16 cellular contexts compared by ENCODE assay signal in genomic region chr3:185268194-185268809, GRCh38. TPM values are rescaled to one million over a fixed set of nuclear protein-coding genes. Genes with fewer than 3 reads are reported as not detected.
DNase-seq lines count a peak whose midpoint lies in the region; ATAC-seq, FAIRE-seq and TF ChIP-seq lines count a peak whose summit lies in the region.
"Had no signal": no experiment of that assay in that cellular context is flagged by ENCODE, and none has a peak within 500 bp of the region (broad histone marks: within the 10 kb centered on the region; RNA-seq: fewer than 3 reads in every experiment).

No MANE protein-coding gene starts in this region.

- TF ChIP-seq EP300 in K562 (IDR thresholded peaks at IDR 0.05; ENCODE audit: low read length) (peak; percentile 28; the same call in 1 of the 2 replicates), neural cell (conservative IDR thresholded peaks at IDR 0.05; ENCODE audit: poor library complexity, severe bottlenecking) (no peak)

- TF ChIP-seq CTCF in K562 (IDR thresholded peaks at IDR 0.05 in 2 of 3, conservative IDR thresholded peaks at IDR 0.05 in 1 of 3; ENCODE audit: insufficient read depth in 2 of 3, low read depth in 1 of 3, low read length in 3 of 3) (no peak), hepatocyte (IDR thresholded peaks at IDR 0.05; ENCODE audit: poor library complexity) (no peak), neural cell (IDR thresholded peaks at IDR 0.05; ENCODE audit: poor library complexity, severe bottlenecking) (no peak), uterus (IDR thresholded peaks at IDR 0.05) (no peak)

- H3K9me3 ChIP-seq in K562 (replicated peaks; ENCODE audit: control insufficient read depth, insufficient read depth, low read depth, low read length): no peaks in the 10 kb centered on the region
- no peaks in the 10 kb centered on the region for H3K9me3 ChIP-seq in hepatocyte (ENCODE audit: low read depth)
- H3K9me3 ChIP-seq in neural cell (ENCODE audit: low read length): no peaks in the 10 kb centered on the region
- H3K9me3 ChIP-seq in uterus: no peaks in the 10 kb centered on the region
- H3K9me3 ChIP-seq: BLaER1 had no signal

- H2AFZ ChIP-seq in K562 (ENCODE audit: low read depth, low read length) (peak overlapping the region; percentile 23), hepatocyte (no peak overlapping the region), neural cell (ENCODE audit: low read depth, low read length) (no peak overlapping the region)

- no peaks in the 10 kb centered on the region for H4K20me1 ChIP-seq in K562 (replicated peaks; ENCODE audit: control insufficient read depth, insufficient read depth, low read length)
- H4K20me1 ChIP-seq in hepatocyte (ENCODE audit: insufficient read depth, poor library complexity, severe bottlenecking): no peaks in the 10 kb centered on the region
- no peaks in the 10 kb centered on the region for H4K20me1 ChIP-seq in neural cell (ENCODE audit: insufficient read depth)
- H4K20me1 ChIP-seq: BLaER1 had no signal

- H3F3A ChIP-seq in neural cell (ENCODE audit: insufficient read depth, low read length, poor library complexity, severe bottlenecking): no peaks in the 10 kb centered on the region

- no peak for TF ChIP-seq POLR2A in K562 (conservative IDR thresholded peaks at IDR 0.05)
- no peak for TF ChIP-seq POLR2A in uterus (IDR thresholded peaks at IDR 0.05)

- no peak overlapping the region for H3K27ac ChIP-seq in K562 (ENCODE audit: extremely low read depth, low read depth, low read length)
- peak overlapping the region; percentile 13 for H3K27ac ChIP-seq in hepatocyte
- H3K27ac ChIP-seq in neural cell (ENCODE audit: low read length): peak overlapping the region; percentile 22
- no peak overlapping the region for H3K27ac ChIP-seq in uterus
- H3K27ac ChIP-seq: BLaER1 had no signal

- H3K79me2 ChIP-seq in K562 (ENCODE audit: control insufficient read depth, insufficient read depth, low read length) (no peaks in the 10 kb centered on the region), hepatocyte (no peaks in the 10 kb centered on the region), neural cell (replicated peaks; ENCODE audit: insufficient read depth, low read length) (no peaks in the 10 kb centered on the region)

- H3K9me2 ChIP-seq in hepatocyte (replicated peaks; ENCODE audit: insufficient read depth) (no peaks in the 10 kb centered on the region), neural cell (ENCODE audit: insufficient read depth, low read length) (no peaks in the 10 kb centered on the region)

- H3K4me3 ChIP-seq in K562 (no peak overlapping the region), hepatocyte (no peak overlapping the region), neural cell (ENCODE audit: low read length) (no peak overlapping the region), uterus (no peak overlapping the region)
- H3K4me3 ChIP-seq: BLaER1, GM12878 had no signal

- CTCF ChIA-PET in K562 (lab: Yijun Ruan, JAX; ENCODE audit: low intra/inter-chr PET ratio): no interaction called here

- peak; percentile 22 for DNase-seq in ELF-1 (ENCODE audit: low read depth, low spot score)
- peak in 1 of 4 experiments; percentile 17 for DNase-seq in K562 (ENCODE audit: extremely low read depth in 1 of 4, low spot score in 3 of 4)
- DNase-seq in hepatocyte (ENCODE audit: low spot score): peak; percentile 26
- no peak for DNase-seq in left cardiac atrium
- DNase-seq in uterus: no peak
- DNase-seq: 8988T; Calu3; CD4-positive, alpha-beta memory T cell; DMS79 treated with DMSO at 0.1 percent for 48 hours; HCEC 1CT; IMR-90 had no signal

- in situ Hi-C loops in K562 (cut with MboI): no loop called here

- ATAC-seq in K562 (peak; percentile 14; the same call in 1 of the 3 replicates), HG02840 (IDR thresholded peaks at IDR 0.05; ENCODE audit: low FRiP score, unreplicated experiment) (no peak), left cardiac atrium (no peak)
- ATAC-seq: GM12878 had no signal

- H3K36me3 ChIP-seq in K562 (ENCODE audit: control insufficient read depth, insufficient read depth, low read length) (no peaks in the 10 kb centered on the region), hepatocyte (replicated peaks; ENCODE audit: insufficient read depth, low read depth) (no peaks in the 10 kb centered on the region), neural cell (ENCODE audit: insufficient read depth, low read length) (no peaks in the 10 kb centered on the region), uterus (no peaks in the 10 kb centered on the region)
- H3K36me3 ChIP-seq: BLaER1 had no signal

- FAIRE-seq in K562 (lab: Jason Lieb, UNC): no peak
- FAIRE-seq: GM12878, HTR-8/SVneo had no signal

- no peaks in the 10 kb centered on the region for H3K9me1 ChIP-seq in K562 (ENCODE audit: control insufficient read depth, insufficient read depth, low read length)

- intact Hi-C loops in K562 (cut with micrococcal nuclease) (loop anchor here (2.0 kb wide), 1 partner anchor 52 kb away; no protein-coding TSS in a partner anchor), left cardiac atrium (cut with DNase I) (no loop called here), uterus (cut with DNase I; ENCODE audit: low total_unique reads) (no loop called here)

- BruUV-seq in K562 (replicated peaks; lab: Mats Ljungman, UMichigan): no TSS peak

- POLR2A ChIA-PET in K562 (lab: Yijun Ruan, JAX): interaction anchor here (0.5 to 1.3 kb wide), 3 partner anchors 10 to 27 kb away, joined by 3 to 4 read pairs (median 4); no protein-coding TSS in a partner anchor

- peak overlapping the region; percentile 2; the same call in 1 of the 2 replicates for H3K4me2 ChIP-seq in K562 (ENCODE audit: insufficient read depth, low read length)
- no peak overlapping the region for H3K4me2 ChIP-seq in hepatocyte
- no peak overlapping the region for H3K4me2 ChIP-seq in neural cell (ENCODE audit: low read length)
- H3K4me2 ChIP-seq: BLaER1 had no signal

- WGBS in K562 (ENCODE audit: insufficient coverage, low coverage, missing lambda C conversion rate): 21% methylated on average over 2 of the region's 2 CpGs
- WGBS in hepatocyte (ENCODE audit: low lambda C conversion rate, missing lambda C conversion rate): 41% methylated on average over 2 of the region's 2 CpGs

- H3K9ac ChIP-seq in K562 (ENCODE audit: insufficient read depth in 1 of 2, low read depth in 2 of 2, low read length in 2 of 2) (no peak overlapping the region), neural cell (ENCODE audit: low read length) (no peak overlapping the region)
- H3K9ac ChIP-seq: BLaER1 had no signal

- H3K27me3 ChIP-seq in K562 (ENCODE audit: control insufficient read depth in 2 of 2, insufficient read depth in 2 of 2, low read length in 2 of 2) (no peaks in the 10 kb centered on the region; a peak in 1 of 5 replicates), hepatocyte (no peaks in the 10 kb centered on the region), neural cell (ENCODE audit: insufficient read depth, low read depth, low read length) (no peaks in the 10 kb centered on the region), uterus (no peaks in the 10 kb centered on the region)
- H3K27me3 ChIP-seq: BLaER1 had no signal

- peaks cover 4 to 10% of the 10 kb centered on the region in 2 experiments; a peak in 3 of 5 replicates for H3K4me1 ChIP-seq in K562 (replicated peaks in 1 of 2; ENCODE audit: control insufficient read depth in 2 of 2, insufficient read depth in 2 of 2, low read length in 2 of 2)
- H3K4me1 ChIP-seq in hepatocyte (ENCODE audit: insufficient read depth): no peaks in the 10 kb centered on the region
- no peaks in the 10 kb centered on the region for H3K4me1 ChIP-seq in uterus
- H3K4me1 ChIP-seq: BLaER1 had no signal

- no peak for TF ChIP-seq RAD21 in K562 (CRISPR knock-in tag; conservative IDR thresholded peaks at IDR 0.05 in 1 of 2, IDR thresholded peaks at IDR 0.05 in 1 of 2)
- no peak for TF ChIP-seq RAD21 in neural cell (conservative IDR thresholded peaks at IDR 0.05)

TF ChIP-seq in K562, 482 proteins besides CTCF, POLR2A, EP300 and RAD21 (continues in another document):
- TF ChIP-seq BCL6 (CRISPR knock-in tag; IDR thresholded peaks at IDR 0.05) (peak; percentile 50; the same call in 1 of the 2 replicates), TOE1 (IDR thresholded peaks at IDR 0.05; ENCODE audit: borderline replicate concordance) (peak; percentile 92), TOE1 (CRISPR knock-in tag; IDR thresholded peaks at IDR 0.05; ENCODE audit: borderline replicate concordance, low read depth) (no peak), MTA3 (IDR thresholded peaks at IDR 0.05; ENCODE audit: borderline replicate concordance) (no peak), KLF6 (CRISPR knock-in tag; IDR thresholded peaks at IDR 0.05; ENCODE audit: borderline replicate concordance) (peak; percentile 83; the same call in 1 of the 2 replicates)

TF ChIP-seq in neural cell, 6 proteins besides CTCF, POLR2A, EP300 and RAD21 (continues in another document):
- TF ChIP-seq MXI1 (conservative IDR thresholded peaks at IDR 0.05; ENCODE audit: poor library complexity, severe bottlenecking) (no peak), POLR2AphosphoS5 (IDR thresholded peaks at IDR 0.05) (no peak), SMC3 (conservative IDR thresholded peaks at IDR 0.05; ENCODE audit: poor library complexity) (no peak), EZH2 (IDR thresholded peaks at IDR 0.05; ENCODE audit: borderline replicate concordance, insufficient read depth, low read length, poor library complexity, severe bottlenecking) (no peak)

RNA-seq across cellular contexts. Expression of gene EHHADH, which starts 14.5 kb away (rescaled TPM):
- total RNA-seq in K562 (2011; cell fraction: chromatin; rRNA removed; ENCODE audit: low replicate concordance): 6.6 and 16.1 TPM in 2 replicates
- 3.9 and 4.3 TPM in 2 replicates for total RNA-seq in K562 (2011; cell fraction: nucleolus; rRNA removed)
- total RNA-seq in K562 (2011; cell fraction: nucleoplasm; rRNA removed): 5.9 and 9.0 TPM in 2 replicates
- total RNA-seq in K562 (2014; rRNA removed): 3.8 and 5.4 TPM in 2 replicates
- total RNA-seq in K562 (2014; rRNA removed; fragmentation: Illumina TruSeq; extraction: Trizol): 4.4 and 4.7 TPM in 2 replicates
- 2.9 and 3.6 TPM in 2 replicates for total RNA-seq in K562 (2015; rRNA removed; fragmentation: Illumina TruSeq; extraction: Trizol)
- 5.5 and 6.1 TPM in 2 replicates for total RNA-seq in K562 (2021)
- 5.9 and 6.4 TPM in 2 replicates for polyA plus RNA-seq in K562 (2011; rRNA removed)
- 1.8 and 4.2 TPM in 2 replicates for polyA plus RNA-seq in K562 (2011; cell fraction: cytosol; rRNA removed)
- polyA plus RNA-seq in K562 (2011; cell fraction: nucleus; rRNA removed): 3.4 and 3.6 TPM in 2 replicates
- 4.7 and 5.2 TPM in 2 replicates for polyA plus RNA-seq in K562 (2012)
- 4.3 and 4.8 TPM in 2 replicates for polyA plus RNA-seq in K562 (2014; fragmentation: Illumina TruSeq; extraction: Trizol)
- polyA plus RNA-seq in K562 (2014; fragmentation: Nextera tagmentation; extraction: Ambion mirVana): 1 to 10 TPM; 4.1 to 5.5 TPM
- 4.9 and 6.1 TPM in 2 replicates for polyA plus RNA-seq in K562 (2014; rRNA removed)
- polyA minus RNA-seq in K562 (2011; rRNA and poly(A)+ RNA removed): 9.9 and 18.0 TPM in 2 replicates
- polyA minus RNA-seq in K562 (2011; cell fraction: cytosol; rRNA and poly(A)+ RNA removed): 5.8 and 7.4 TPM in 2 replicates
- 8.2 and 12.9 TPM in 2 replicates for polyA minus RNA-seq in K562 (2011; cell fraction: nucleus; rRNA and poly(A)+ RNA removed)
- total RNA-seq in hepatocyte: 22.0 and 43.8 TPM in 2 replicates
- polyA plus RNA-seq in hepatocyte: 9.7 and 14.3 TPM in 2 replicates
- 1.8 and 2.0 TPM in 2 replicates for polyA plus RNA-seq in neural cell
- polyA minus RNA-seq in neural cell: 3.4 and 3.9 TPM in 2 replicates
- 10 to 100 TPM; 12.8 to 15.3 TPM for total RNA-seq in left cardiac atrium
- 1 to 10 TPM; 2.6 to 7.2 (median 3.3) TPM for total RNA-seq in uterus

Comparison
In these comparisons a context has a peak if more than half of its experiments do, and no peak if none do; other contexts are left out.
1. DNase-seq: peak in ELF-1 (single experiment) and hepatocyte (single experiment); none in left cardiac atrium (single experiment) and uterus (0 of 2).
2. H3K27ac ChIP-seq: peak in hepatocyte (single experiment) and neural cell (single experiment); none in K562 (single experiment) and uterus (0 of 2).